ENCODE assay signal across 8 cellular contexts in genomic region chr7:47482013-47482761, GRCh38.
DNase-seq lines count a peak whose midpoint lies in the region; ATAC-seq, FAIRE-seq and TF ChIP-seq lines count a peak whose summit lies in the region.

No MANE protein-coding gene starts in this region.

- peaks cover 4 to 9% of the 10 kb centered on the region in 2 experiments for H3K36me3 ChIP-seq in SK-N-SH (replicated peaks in 1 of 2; ENCODE audit: control insufficient read depth in 1 of 2, insufficient read depth in 2 of 2, low read length in 1 of 2)
- no peaks in the 10 kb centered on the region for H3K36me3 ChIP-seq in OCI-LY7 (ENCODE audit: insufficient read depth, low read length)

- no TSS peak for BruUV-seq in OCI-LY7 (replicated peaks; lab: Mats Ljungman, UMichigan)

- 0 out of 4 replicates have a peak overlapping the region, but pooled peaks of 1 of the 2 experiments have one; percentile 9 for H3K4me3 ChIP-seq in SK-N-SH (ENCODE audit: low read depth in 2 of 2, low read length in 1 of 2)
- no peak overlapping the region for H3K4me3 ChIP-seq in OCI-LY7 (ENCODE audit: low read depth, low read length, poor library complexity, severe bottlenecking)

- CTCF ChIA-PET in SK-N-SH (lab: Yijun Ruan, JAX) (interaction anchor here (0.6 to 7.1 kb wide), 10 partner anchors 8 to 337 kb away, joined by 3 to 49 read pairs (median 4); no protein-coding TSS in a partner anchor), OCI-LY7 (lab: Charles Lee; ENCODE audit: unreplicated experiment) (no interaction called here)

- intact Hi-C loops in Right ventricle myocardium inferior (cut with DNase I) (no loop called here), cardiac septum (cut with DNase I) (no loop called here), OCI-LY7 (cut with micrococcal nuclease; ENCODE audit: unreplicated experiment) (loop anchor here (5.0 kb wide), 1 partner anchor 100 kb away; the partner anchor contains the start of gene TNS3)

- peak; percentile 60 for ATAC-seq in Right ventricle myocardium inferior

- DNase-seq in Right ventricle myocardium inferior (ENCODE audit: missing footprints): peak; percentile 27
- no peak for DNase-seq in cardiac septum (ENCODE audit: low spot score)
- peak; percentile 81 for DNase-seq in SK-N-SH
- peak; percentile 94 for DNase-seq in glomerular visceral epithelial cell (ENCODE audit: extremely low spot score)
- DNase-seq in stimulated activated CD8-positive, alpha-beta memory T cell treated with anti-CD3 and anti-CD28 coated beads, Interleukin-4, amount 100 ng/mL, for 48 hours: peak; percentile 25
- DNase-seq in NCI-H2227 treated with DMSO at 0.1 percent for 48 hours (lab: John Stamatoyannopoulos, UW): no peak
- no peak for DNase-seq in OCI-LY7 (ENCODE audit: low spot score)
- DNase-seq in D721Med (ENCODE audit: insufficient read length, low spot score): no peak

- WGBS in SK-N-SH (ENCODE audit: low lambda C conversion rate): 19% methylated on average over 15 of the region's 15 CpGs

- H3K4me1 ChIP-seq in SK-N-SH (ENCODE audit: control insufficient read depth in 1 of 2, insufficient read depth in 2 of 2, low read depth in 1 of 2, low read length in 1 of 2) (peaks cover 29 to 53% of the 10 kb centered on the region in 2 experiments), OCI-LY7 (ENCODE audit: insufficient read depth, low read length, poor library complexity, severe bottlenecking) (peaks cover 33% of the 10 kb centered on the region)

- FAIRE-seq in D721Med (lab: Jason Lieb, UNC): no peak

- H3K9me3 ChIP-seq in SK-N-SH: no peaks in the 10 kb centered on the region
- no peaks in the 10 kb centered on the region for H3K9me3 ChIP-seq in OCI-LY7 (ENCODE audit: low read length)

- H3K27me3 ChIP-seq in SK-N-SH (ENCODE audit: insufficient read depth): no peaks in the 10 kb centered on the region

- peak overlapping the region; percentile 57 for H3K9ac ChIP-seq in SK-N-SH

- H3K9me2 ChIP-seq in SK-N-SH (no peaks in the 10 kb centered on the region), OCI-LY7 (ENCODE audit: insufficient read depth, low read length) (no peaks in the 10 kb centered on the region)

- H3K27ac ChIP-seq in SK-N-SH (ENCODE audit: low read depth in 2 of 2, low read length in 1 of 2) (peak overlapping the region; percentile 67 to 92), OCI-LY7 (ENCODE audit: low read depth, low read length, poor library complexity, severe bottlenecking) (no peak overlapping the region)

- H2AFZ ChIP-seq in SK-N-SH (ENCODE audit: low read depth): no peak overlapping the region
- no peak overlapping the region for H2AFZ ChIP-seq in OCI-LY7 (ENCODE audit: low read length)

- H3K79me2 ChIP-seq in SK-N-SH (ENCODE audit: insufficient read depth): peaks cover 63% of the 10 kb centered on the region; the same call in 1 of the 2 replicates
- H3K79me2 ChIP-seq in OCI-LY7 (ENCODE audit: insufficient read depth, low read depth, low read length): no peaks in the 10 kb centered on the region

- H4K20me1 ChIP-seq in SK-N-SH (ENCODE audit: insufficient read depth) (no peaks in the 10 kb centered on the region), OCI-LY7 (ENCODE audit: insufficient read depth, low read length) (no peaks in the 10 kb centered on the region)

- TF ChIP-seq CTCF in SK-N-SH (IDR thresholded peaks at IDR 0.05): no peak
- TF ChIP-seq CTCF in OCI-LY7 (conservative IDR thresholded peaks at IDR 0.05; ENCODE audit: low read length): no peak
- no peak for TF ChIP-seq CTCF in D721Med (IDR thresholded peaks at IDR 0.05; ENCODE audit: insufficient read depth, missing control alignments)

- H3F3A ChIP-seq in SK-N-SH (replicated peaks; ENCODE audit: insufficient read depth): peaks cover 16% of the 10 kb centered on the region

- H3K4me2 ChIP-seq in SK-N-SH (peak overlapping the region; percentile 75), OCI-LY7 (ENCODE audit: low read length) (no peak overlapping the region)

- no peak for TF ChIP-seq RAD21 in SK-N-SH (IDR thresholded peaks at IDR 0.05; ENCODE audit: low read length)

- TF ChIP-seq EP300 in SK-N-SH (IDR thresholded peaks at IDR 0.05; ENCODE audit: borderline replicate concordance in 1 of 2, low read depth in 1 of 2, low read length in 1 of 2): peak; percentile 63 to 89; a peak in 2 of 4 replicates

- POLR2A ChIA-PET in SK-N-SH (lab: Yijun Ruan, JAX) (no interaction called here), OCI-LY7 (lab: Charles Lee) (interaction anchor here (0.5 to 0.7 kb wide), 3 partner anchors 232 to 525 kb away, joined by 3 to 4 read pairs (median 4); no protein-coding TSS in a partner anchor)

TF ChIP-seq in SK-N-SH, 30 proteins besides CTCF, POLR2A, EP300 and RAD21 (continues in another document):
- peak; percentile 49; the same call in 1 of the 2 replicates for TF ChIP-seq MXI1 (IDR thresholded peaks at IDR 0.05; ENCODE audit: low read depth, low read length)
- TF ChIP-seq ELF1 (IDR thresholded peaks at IDR 0.05): no peak
- TF ChIP-seq EZH2phosphoT487 (IDR thresholded peaks at IDR 0.05; ENCODE audit: borderline replicate concordance, low read depth): no peak
- TF ChIP-seq JUND (IDR thresholded peaks at IDR 0.05): no peak; the same call in 1 of the 2 replicates
- TF ChIP-seq, protein P1, sequence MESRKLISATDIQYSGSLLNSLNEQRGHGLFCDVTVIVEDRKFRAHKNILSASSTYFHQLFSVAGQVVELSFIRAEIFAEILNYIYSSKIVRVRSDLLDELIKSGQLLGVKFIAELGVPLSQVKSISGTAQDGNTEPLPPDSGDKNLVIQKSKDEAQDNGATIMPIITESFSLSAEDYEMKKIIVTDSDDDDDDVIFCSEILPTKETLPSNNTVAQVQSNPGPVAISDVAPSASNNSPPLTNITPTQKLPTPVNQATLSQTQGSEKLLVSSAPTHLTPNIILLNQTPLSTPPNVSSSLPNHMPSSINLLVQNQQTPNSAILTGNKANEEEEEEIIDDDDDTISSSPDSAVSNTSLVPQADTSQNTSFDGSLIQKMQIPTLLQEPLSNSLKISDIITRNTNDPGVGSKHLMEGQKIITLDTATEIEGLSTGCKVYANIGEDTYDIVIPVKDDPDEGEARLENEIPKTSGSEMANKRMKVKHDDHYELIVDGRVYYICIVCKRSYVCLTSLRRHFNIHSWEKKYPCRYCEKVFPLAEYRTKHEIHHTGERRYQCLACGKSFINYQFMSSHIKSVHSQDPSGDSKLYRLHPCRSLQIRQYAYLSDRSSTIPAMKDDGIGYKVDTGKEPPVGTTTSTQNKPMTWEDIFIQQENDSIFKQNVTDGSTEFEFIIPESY (IDR thresholded peaks at IDR 0.05; ENCODE audit: borderline replicate concordance, low read depth): no peak; the same call in 1 of the 2 replicates
- no peak for TF ChIP-seq RFX5 (IDR thresholded peaks at IDR 0.05; ENCODE audit: low read length)
- no peak for TF ChIP-seq YY1 (IDR thresholded peaks at IDR 0.05; ENCODE audit: low read depth)
- peak; percentile 69 for TF ChIP-seq GATA2 (CRISPR knock-in tag; IDR thresholded peaks at IDR 0.05)
- no peak for TF ChIP-seq USF1 (IDR thresholded peaks at IDR 0.05; ENCODE audit: borderline replicate concordance, low read depth)
- peak; percentile 70; the same call in 1 of the 2 replicates for TF ChIP-seq POLR2AphosphoS5 (IDR thresholded peaks at IDR 0.05; ENCODE audit: low read depth, low read length)
- no peak for TF ChIP-seq USF2 (IDR thresholded peaks at IDR 0.05; ENCODE audit: borderline replicate concordance, low read depth, low read length)
- peak; percentile 68 for TF ChIP-seq REST (IDR thresholded peaks at IDR 0.05; ENCODE audit: low read depth, low read length)
- peak; percentile 48 for TF ChIP-seq MAX (IDR thresholded peaks at IDR 0.05; ENCODE audit: low read depth)
- TF ChIP-seq FOSL2 (IDR thresholded peaks at IDR 0.05; ENCODE audit: borderline replicate concordance, low read depth): peak; percentile 85; the same call in 1 of the 2 replicates

Comparison
In these comparisons a context has a peak if more than half of its experiments do, and no peak if none do; other contexts are left out.
1. DNase-seq: peak in Right ventricle myocardium inferior (single experiment), SK-N-SH (single experiment), glomerular visceral epithelial cell (single experiment) and stimulated activated CD8-positive, alpha-beta memory T cell treated with anti-CD3 and anti-CD28 coated beads, Interleukin-4, amount 100 ng/mL, for 48 hours (single experiment); none in cardiac septum (single experiment), NCI-H2227 treated with DMSO at 0.1 percent for 48 hours (single experiment), OCI-LY7 (single experiment) and D721Med (single experiment).